16 cellular contexts compared by ENCODE assay signal in the genomic region with DNA sequence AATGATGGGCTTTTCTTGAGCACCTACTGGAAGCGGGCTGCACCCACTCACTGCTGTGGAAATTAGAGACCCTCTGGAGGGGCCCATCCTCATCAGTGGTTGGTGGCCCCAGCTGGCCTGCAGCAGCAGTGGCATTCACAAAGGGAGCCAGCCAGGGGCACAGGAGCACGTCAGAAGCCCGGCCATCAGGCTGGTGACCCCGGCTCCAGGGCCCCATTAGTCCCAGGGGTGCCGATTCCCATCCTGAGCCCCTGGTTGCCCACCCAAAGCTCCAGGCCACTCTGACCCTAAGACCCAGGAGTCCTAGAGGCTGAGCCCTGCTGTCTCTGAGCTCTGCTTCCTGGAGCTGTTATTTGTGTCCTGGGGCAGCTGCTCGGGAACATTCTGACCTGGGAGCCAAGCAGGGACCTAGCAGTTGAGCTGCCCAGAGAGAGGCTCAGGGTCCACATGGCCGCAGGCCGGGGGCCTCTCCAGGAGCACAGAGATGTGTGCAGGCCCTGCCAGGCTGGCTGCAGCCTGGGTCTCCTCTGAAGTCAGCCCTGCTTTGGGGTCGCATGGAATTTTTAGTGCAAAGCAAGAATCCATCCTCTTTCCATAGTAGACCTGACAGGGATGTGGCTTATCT.
"Had no signal": no experiment of that assay in that cellular context is flagged by ENCODE, and none has a peak within 500 bp of the region (broad histone marks: within the 10 kb centered on the region; RNA-seq: fewer than 3 reads in every experiment).

No MANE protein-coding gene starts in this region.

- H3K27me3 ChIP-seq: adrenal gland had no signal

- H3K9me3 ChIP-seq: adrenal gland had no signal

- H3K36me3 Mint-ChIP-seq: activated naive CD4-positive, alpha-beta T cell treated with anti-CD3 and anti-CD28 coated beads, Interleukin-2, amount 50 U/mL, for 72 hours; naive thymus-derived CD8-positive, alpha-beta T cell had no signal

- H3K9ac ChIP-seq: parathyroid adenoma had no signal

- H3K4me3 ChIP-seq: adrenal gland, SK-N-MC had no signal

- H3K9me3 Mint-ChIP-seq: activated naive CD4-positive, alpha-beta T cell treated with anti-CD3 and anti-CD28 coated beads, Interleukin-2, amount 50 U/mL, for 72 hours; dendritic cell treated with granulocyte-macrophage colony-stimulating factor and Interleukin-4, amounts not matched to agents 40 ng/mL and 50 ng/mL, for 4 days; naive thymus-derived CD8-positive, alpha-beta T cell; stimulated activated naive CD8-positive, alpha-beta T cell treated with anti-CD3 and anti-CD28 coated beads, Interleukin-15, amount 100 ng/mL, for 72 hours had no signal

- H3K4me1 Mint-ChIP-seq: naive thymus-derived CD8-positive, alpha-beta T cell; stimulated activated naive CD8-positive, alpha-beta T cell treated with anti-CD3 and anti-CD28 coated beads, Interleukin-15, amount 100 ng/mL, for 72 hours had no signal

- H3K36me3 ChIP-seq: adrenal gland, WERI-Rb-1 had no signal

- H3K27me3 Mint-ChIP-seq: stimulated activated naive CD8-positive, alpha-beta T cell treated with anti-CD3 and anti-CD28 coated beads, Interleukin-15, amount 100 ng/mL, for 72 hours had no signal

- H3K27ac ChIP-seq: parathyroid adenoma, SK-N-MC, WERI-Rb-1 had no signal

- H3K4me3 Mint-ChIP-seq: dendritic cell treated with granulocyte-macrophage colony-stimulating factor and Interleukin-4, amounts not matched to agents 40 ng/mL and 50 ng/mL, for 4 days; naive thymus-derived CD8-positive, alpha-beta T cell; stimulated activated naive CD8-positive, alpha-beta T cell treated with anti-CD3 and anti-CD28 coated beads, Interleukin-15, amount 100 ng/mL, for 72 hours had no signal

- H3K27ac Mint-ChIP-seq: dendritic cell treated with granulocyte-macrophage colony-stimulating factor and Interleukin-4, amounts not matched to agents 40 ng/mL and 50 ng/mL, for 4 days; naive thymus-derived CD8-positive, alpha-beta T cell had no signal

- DNase-seq: activated CD4-positive, alpha-beta T cell treated with anti-CD3 and anti-CD28 coated beads for 1 hour; activated CD4-positive, alpha-beta T cell treated with anti-CD3 and anti-CD28 coated beads, Interleukin-2, amount 50 U/mL, for 4 hours; activated gamma-delta T cell; adrenal gland; effector CD8-positive, alpha-beta T cell; foreskin fibroblast; mesenchymal stem cell; naive thymus-derived CD8-positive, alpha-beta T cell; stimulated activated CD4-positive, alpha-beta T cell treated with anti-CD3 and anti-CD28 coated beads, Interleukin-12 subunit alpha, Interleukin-12 subunit beta, amount 100 ng/mL, for 4 hours; stimulated activated CD4-positive, alpha-beta T cell treated with anti-CD3 and anti-CD28 coated beads, Interleukin-2, amount 100 ng/mL, for 24 hours; stimulated activated naive CD8-positive, alpha-beta T cell treated with anti-CD3 and anti-CD28 coated beads, Interleukin-15, amount 100 ng/mL, for 72 hours; WERI-Rb-1 had no signal
